ENCODE assay signal across 8 cellular contexts in the genomic region with DNA sequence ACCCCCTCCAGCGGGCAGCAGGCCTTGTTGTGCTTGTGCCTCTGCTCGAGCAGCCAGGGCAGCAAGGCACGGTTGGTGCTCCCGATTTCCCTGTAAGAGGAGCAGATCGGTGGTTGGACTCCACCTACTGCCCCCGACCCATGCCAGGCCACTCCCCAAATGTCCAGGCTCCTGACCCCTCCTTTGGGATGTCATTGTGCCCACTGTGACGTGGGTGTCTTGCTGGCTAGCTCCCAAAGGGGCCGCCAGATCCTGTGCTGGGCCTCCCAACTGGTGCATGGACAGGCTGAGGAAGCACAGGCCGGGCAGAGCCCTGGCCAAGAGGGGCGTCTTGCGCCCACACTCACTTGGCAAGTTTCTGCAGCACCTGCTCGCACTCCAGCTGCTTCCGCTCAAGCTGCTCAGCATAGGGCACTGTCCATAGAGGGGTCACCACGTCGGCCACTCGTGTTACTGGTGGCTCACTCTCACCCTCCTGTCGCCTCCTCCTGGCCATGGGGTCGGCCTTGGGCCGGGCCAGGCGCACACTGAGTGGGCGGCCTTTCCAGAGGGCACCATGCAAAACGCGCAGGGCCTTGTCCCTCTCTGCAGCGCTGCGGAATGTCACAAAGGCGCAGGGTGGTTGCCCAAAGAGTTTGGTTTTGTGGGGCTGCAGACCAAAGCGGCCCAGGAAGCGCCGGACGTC. TPM values are rescaled to one million over a fixed set of nuclear protein-coding genes. Genes with fewer than 3 reads are reported as not detected.
A peak's percentile ranks its signal among the peaks of the same experiment; 100 is the strongest.
DNase-seq lines count a peak whose midpoint lies in the region; ATAC-seq and TF ChIP-seq lines count a peak whose summit lies in the region.

TSS of gene RANBP1 (plus strand) at position 414 of the 685 bp plus-strand sequence. CDS start at position 495, 81 bp downstream.

- WGBS in ectodermal cell, 2 experiments: 89% methylated on average over 30 of the region's 30 CpGs

- DNase-seq in AG09309 (ENCODE audit: low read depth) (no peak), NCI-H460 (ENCODE audit: extremely low read depth, low read depth) (no peak), hippocampal formation (lab: John Stamatoyannopoulos, UW) (no peak), NCI-H146 (lab: John Stamatoyannopoulos, UW) (no peak)

- H3K27ac ChIP-seq in ectodermal cell (ENCODE audit: insufficient read depth, low read depth, low read length, poor library complexity, severe bottlenecking): peak within 1 kb of the TSS; percentile 82

- peaks cover 20% of the 10 kb centered on the region for H3K4me1 ChIP-seq in ectodermal cell (ENCODE audit: control insufficient read depth, insufficient read depth, low read length)
- peaks cover 15% of the 10 kb centered on the region for H3K4me1 ChIP-seq in mucosa of stomach (ENCODE audit: control insufficient read depth, insufficient read depth, low read length)

- H3K4me3 ChIP-seq in AG09309 (ENCODE audit: control insufficient read depth, low read depth, low read length) (peak within 1 kb of the TSS; percentile 84), ectodermal cell (ENCODE audit: insufficient read depth, low read depth, low read length) (peak within 1 kb of the TSS; percentile 98), mucosa of stomach (ENCODE audit: low read length) (peak within 1 kb of the TSS; percentile 63)

- ATAC-seq in HG03469 (IDR thresholded peaks at IDR 0.05; ENCODE audit: unreplicated experiment) (no peak), GM18870 (IDR thresholded peaks at IDR 0.05; ENCODE audit: unreplicated experiment) (no peak)

- H3K36me3 ChIP-seq in ectodermal cell (ENCODE audit: control insufficient read depth, insufficient read depth, low read length) (peaks cover 23% of the 10 kb centered on the region), mucosa of stomach (ENCODE audit: control insufficient read depth, insufficient read depth, low read length) (no peaks in the 10 kb centered on the region)

- H3K27me3 ChIP-seq in ectodermal cell (ENCODE audit: control insufficient read depth, insufficient read depth, low read length, poor library complexity, severe bottlenecking) (no peaks in the 10 kb centered on the region), mucosa of stomach (ENCODE audit: control insufficient read depth, insufficient read depth, low read length) (no peaks in the 10 kb centered on the region)

- H3K9ac ChIP-seq in mucosa of stomach (ENCODE audit: low read length): peak within 1 kb of the TSS; percentile 83

- no peak for TF ChIP-seq CTCF in AG09309 (IDR thresholded peaks at IDR 0.05; ENCODE audit: control insufficient read depth, insufficient read depth, low read depth, low read length, missing control alignments)

- H3K9me3 ChIP-seq in ectodermal cell (ENCODE audit: control insufficient read depth, low read length): no peaks in the 10 kb centered on the region
- H3K9me3 ChIP-seq in mucosa of stomach (ENCODE audit: control insufficient read depth, low read length): no peaks in the 10 kb centered on the region

RNA-seq across cellular contexts. Expression of gene RANBP1, which starts in this region (rescaled TPM):
- total RNA-seq in NCI-H460 (2014; rRNA removed; shearing (Covaris generic)): 186 and 247 TPM in 2 replicates
- polyA plus RNA-seq in NCI-H460 (2014; cell fraction: nucleus; rRNA removed): 605 and 739 TPM in 2 replicates
- polyA plus RNA-seq in ectodermal cell (2013, experiment 1 of 4): 522 TPM
- 457 TPM for polyA plus RNA-seq in ectodermal cell (2013, experiment 2 of 4)
- 538 TPM for polyA plus RNA-seq in ectodermal cell (2013, experiment 3 of 4)
- polyA plus RNA-seq in ectodermal cell (2013, experiment 4 of 4): 496 TPM
